8 cellular contexts compared by ENCODE assay signal in genomic region chr7:85041599-85042216, GRCh38.
DNase-seq lines count a peak whose midpoint lies in the region; ATAC-seq lines count a peak whose summit lies in the region.

No MANE protein-coding gene starts in this region.

- peak; percentile 44 for ATAC-seq in GM18867 (IDR thresholded peaks at IDR 0.05; ENCODE audit: unreplicated experiment)

- DNase-seq in COLO668 (lab: John Stamatoyannopoulos, UW; ENCODE audit: unreplicated experiment) (peak; percentile 35), HT-29 (ENCODE audit: low spot score) (peak; percentile 91), OCI-M1 (lab: John Stamatoyannopoulos, UW) (peak; percentile 87), cerebellar cortex (ENCODE audit: low spot score) (peak; percentile 57), left kidney (ENCODE audit: low read depth, low spot score) (peak; percentile 90), superior temporal gyrus (ENCODE audit: extremely low spot score) (peak; percentile 86), T-helper 9 cell (no peak)
